19 cellular contexts compared by ENCODE assay signal in the genomic region with DNA sequence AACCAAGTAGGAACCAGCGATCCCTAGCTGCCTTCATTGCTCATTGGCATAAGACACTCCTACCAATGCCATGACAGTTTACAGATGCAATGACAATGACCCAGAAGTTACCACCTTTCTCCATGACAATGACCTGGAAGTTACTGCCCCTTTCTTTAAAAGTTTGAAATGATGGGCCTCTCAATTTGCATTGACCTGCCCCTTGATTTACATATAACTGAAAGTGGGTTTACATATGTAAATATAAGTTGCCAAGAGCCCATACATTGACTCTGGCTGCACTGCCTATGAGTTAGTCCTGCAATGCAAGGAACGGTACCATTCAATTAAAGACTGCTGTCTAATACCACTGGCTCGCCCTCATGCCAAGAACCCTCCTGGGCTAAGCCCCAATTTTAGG.
"Had no signal": no experiment of that assay in that cellular context is flagged by ENCODE, and none has a peak within 500 bp of the region (broad histone marks: within the 10 kb centered on the region; RNA-seq: fewer than 3 reads in every experiment).

No MANE protein-coding gene starts in this region.

- H2AFZ ChIP-seq: hepatocyte had no signal

- H3K36me3 ChIP-seq: esophagus muscularis mucosa, gastroesophageal sphincter, heart left ventricle, left lung, lower lobe of right lung had no signal

- H3K4me3 ChIP-seq: coronary artery, dorsolateral prefrontal cortex, esophagus muscularis mucosa, gastroesophageal sphincter, heart left ventricle, hepatocyte, left lung, lower lobe of right lung, mucosa of descending colon had no signal

- H3K27me3 Mint-ChIP-seq: naive B cell had no signal

- H3K27ac ChIP-seq: coronary artery, dorsolateral prefrontal cortex, esophagus muscularis mucosa, foreskin keratinocyte, gastroesophageal sphincter, heart left ventricle, hepatocyte, left lung, lower lobe of right lung had no signal

- H3K79me2 ChIP-seq: hepatocyte had no signal

- H3K4me1 Mint-ChIP-seq: naive B cell had no signal

- DNase-seq: dermis blood vessel endothelial cell; dorsolateral prefrontal cortex; effector CD4-positive, alpha-beta T cell; effector memory CD4-positive, alpha-beta T cell; foreskin keratinocyte; heart left ventricle; hypothalamus; left cardiac atrium; left lung; left ventricle myocardium superior; lower lobe of right lung; mesenchymal stem cell; mucosa of descending colon; naive B cell had no signal

- H3K27ac Mint-ChIP-seq: mesothelial cell of epicardium, naive B cell had no signal

- H3K27me3 ChIP-seq: dorsolateral prefrontal cortex, esophagus muscularis mucosa, foreskin keratinocyte, gastroesophageal sphincter, heart left ventricle, hepatocyte, left lung had no signal

- H3K4me2 ChIP-seq: hepatocyte had no signal

- H3K9me3 ChIP-seq: esophagus muscularis mucosa, gastroesophageal sphincter, left lung, lower lobe of right lung, mucosa of descending colon had no signal

- H3K4me1 ChIP-seq: esophagus muscularis mucosa, foreskin keratinocyte, gastroesophageal sphincter, heart left ventricle, left lung, lower lobe of right lung had no signal

- H3K4me3 Mint-ChIP-seq: mesothelial cell of epicardium, naive B cell had no signal

- ATAC-seq: foreskin keratinocyte, gastroesophageal sphincter, heart left ventricle, left cardiac atrium, left lung, left ventricle myocardium superior, lower lobe of right lung, mucosa of descending colon had no signal
